In the genomic region with DNA sequence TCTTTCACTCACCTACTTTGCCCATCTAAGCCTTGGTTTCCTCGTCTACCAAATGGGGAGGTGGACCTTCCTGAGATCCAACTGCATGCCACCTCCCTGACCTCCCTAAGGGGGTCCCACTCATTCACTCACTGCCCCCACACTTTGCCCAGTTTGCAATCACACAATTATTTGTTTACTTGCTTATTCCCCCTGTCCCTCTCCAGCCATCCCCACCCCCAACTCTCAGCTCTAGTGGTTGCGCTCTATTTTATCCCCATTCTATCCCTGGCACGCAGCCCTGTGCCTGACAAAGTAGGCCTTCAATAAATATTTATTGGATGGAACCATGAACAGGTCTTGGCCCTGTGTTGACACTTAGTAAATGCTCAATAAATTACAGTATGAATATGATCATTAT, we compare ENCODE assay signal across 28 cellular contexts.
DNase-seq lines count a peak whose midpoint lies in the region; TF ChIP-seq lines count a peak whose summit lies in the region.
"Had no signal": no experiment of that assay in that cellular context is flagged by ENCODE, and none has a peak within 500 bp of the region (broad histone marks: within the 10 kb centered on the region; RNA-seq: fewer than 3 reads in every experiment).

No MANE protein-coding gene starts in this region.

- no peak for TF ChIP-seq CTCF in GM10248 (IDR thresholded peaks at IDR 0.05; ENCODE audit: control extremely low read depth, extremely low read depth, low read depth, missing control alignments)

- intact Hi-C loops in posterior cingulate gyrus (cut with DNase I), result no loop called here

- no peaks in the 10 kb centered on the region for H3K4me1 Mint-ChIP-seq in activated naive CD4-positive, alpha-beta T cell treated with anti-CD3 and anti-CD28 coated beads, Interleukin-2, amount 50 U/mL, for 24 hours
- H3K4me1 Mint-ChIP-seq in activated naive CD4-positive, alpha-beta T cell treated with anti-CD3 and anti-CD28 coated beads, Interleukin-2, amount 10 ng/mL, durations not matched to agents 7 days and 5 days, result no peaks in the 10 kb centered on the region
- H3K4me1 Mint-ChIP-seq: B cell; CD4-positive, alpha-beta memory T cell; CD4-positive, CD25-positive, alpha-beta regulatory T cell; CD8-positive, alpha-beta memory T cell had no signal

- CTCF ChIA-PET in activated naive CD4-positive, alpha-beta T cell treated with anti-CD3 and anti-CD28 coated beads, Interleukin-2, amount 10 ng/mL, durations not matched to agents 7 days and 5 days (lab: Charles Lee), result no interaction called here
- CTCF ChIA-PET in GM10248 (lab: Yijun Ruan, JAX), result interaction anchor here (0.6 to 1.0 kb wide), 2 partner anchors 26 to 109 kb away, joined by 3 read pairs; no protein-coding TSS in a partner anchor

- H3K27ac Mint-ChIP-seq in activated naive CD4-positive, alpha-beta T cell treated with anti-CD3 and anti-CD28 coated beads, Interleukin-2, amount 50 U/mL, for 24 hours, result peak overlapping the region; percentile 38
- no peak overlapping the region for H3K27ac Mint-ChIP-seq in activated naive CD4-positive, alpha-beta T cell treated with anti-CD3 and anti-CD28 coated beads, Interleukin-2, amount 10 ng/mL, durations not matched to agents 7 days and 5 days
- H3K27ac Mint-ChIP-seq: B cell; CD14-positive monocyte; CD4-positive, alpha-beta memory T cell; CD4-positive, alpha-beta T cell; CD4-positive, CD25-positive, alpha-beta regulatory T cell; CD8-positive, alpha-beta memory T cell; CD8-positive, alpha-beta T cell had no signal

- H3K36me3 Mint-ChIP-seq in activated naive CD4-positive, alpha-beta T cell treated with anti-CD3 and anti-CD28 coated beads, Interleukin-2, amount 50 U/mL, for 24 hours, result no peaks in the 10 kb centered on the region
- H3K36me3 Mint-ChIP-seq in activated naive CD4-positive, alpha-beta T cell treated with anti-CD3 and anti-CD28 coated beads, Interleukin-2, amount 10 ng/mL, durations not matched to agents 7 days and 5 days, result no peaks in the 10 kb centered on the region
- H3K36me3 Mint-ChIP-seq: CD14-positive monocyte; CD4-positive, alpha-beta memory T cell; CD4-positive, CD25-positive, alpha-beta regulatory T cell; CD8-positive, alpha-beta memory T cell; CD8-positive, alpha-beta T cell had no signal

- H3K9me3 Mint-ChIP-seq in activated naive CD4-positive, alpha-beta T cell treated with anti-CD3 and anti-CD28 coated beads, Interleukin-2, amount 50 U/mL, for 24 hours, result no peaks in the 10 kb centered on the region
- no peaks in the 10 kb centered on the region for H3K9me3 Mint-ChIP-seq in activated naive CD4-positive, alpha-beta T cell treated with anti-CD3 and anti-CD28 coated beads, Interleukin-2, amount 10 ng/mL, durations not matched to agents 7 days and 5 days
- H3K9me3 Mint-ChIP-seq: CD4-positive, alpha-beta T cell; CD8-positive, alpha-beta memory T cell; CD8-positive, alpha-beta T cell had no signal

- peak; percentile 24 for DNase-seq in activated CD8-positive, alpha-beta memory T cell treated with anti-CD3 and anti-CD28 coated beads for 24 hours
- DNase-seq in activated CD8-positive, alpha-beta memory T cell treated with anti-CD3 and anti-CD28 coated beads, Interleukin-2, amount 50 U/mL, for 48 hours, result no peak
- no peak for DNase-seq in activated naive CD4-positive, alpha-beta T cell treated with anti-CD3 and anti-CD28 coated beads, Interleukin-2, amount 10 ng/mL, durations not matched to agents 7 days and 5 days
- DNase-seq in GM10248 (ENCODE audit: extremely low spot score) (peak; percentile 2), posterior cingulate gyrus (no peak)
- DNase-seq: 8988T; ACHN; AML-193; BE2C; C1 segment of cervical spinal cord; Caco-2; Calu3; CD4-positive, alpha-beta memory T cell; CD4-positive, alpha-beta T cell; CD4-positive, CD25-positive, alpha-beta regulatory T cell; CD8-positive, alpha-beta memory T cell; CD8-positive, alpha-beta T cell; COR-L47; DMS 273 treated with DMSO at 0.1 percent for 48 hours; DMS153; DMS53; DMS79; DMS79 treated with DMSO at 0.1 percent for 48 hours; DND-41; EL had no signal

- no peaks in the 10 kb centered on the region for H3K27me3 Mint-ChIP-seq in activated naive CD4-positive, alpha-beta T cell treated with anti-CD3 and anti-CD28 coated beads, Interleukin-2, amount 50 U/mL, for 24 hours
- peaks cover 23% of the 10 kb centered on the region for H3K27me3 Mint-ChIP-seq in activated naive CD4-positive, alpha-beta T cell treated with anti-CD3 and anti-CD28 coated beads, Interleukin-2, amount 10 ng/mL, durations not matched to agents 7 days and 5 days

- POLR2A ChIA-PET in GM10248 (lab: Yijun Ruan, JAX), result no interaction called here

- no peak overlapping the region for H3K4me3 Mint-ChIP-seq in activated naive CD4-positive, alpha-beta T cell treated with anti-CD3 and anti-CD28 coated beads, Interleukin-2, amount 50 U/mL, for 24 hours
- no peak overlapping the region for H3K4me3 Mint-ChIP-seq in activated naive CD4-positive, alpha-beta T cell treated with anti-CD3 and anti-CD28 coated beads, Interleukin-2, amount 10 ng/mL, durations not matched to agents 7 days and 5 days
- H3K4me3 Mint-ChIP-seq: B cell; CD14-positive monocyte; CD4-positive, alpha-beta memory T cell; CD4-positive, alpha-beta T cell; CD4-positive, CD25-positive, alpha-beta regulatory T cell; CD8-positive, alpha-beta memory T cell; CD8-positive, alpha-beta T cell had no signal

Comparison
In these comparisons a context has a peak if more than half of its experiments do, and no peak if none do; other contexts are left out.
1. DNase-seq: peak in activated CD8-positive, alpha-beta memory T cell treated with anti-CD3 and anti-CD28 coated beads for 24 hours (single experiment) and GM10248 (single experiment); none in activated CD8-positive, alpha-beta memory T cell treated with anti-CD3 and anti-CD28 coated beads, Interleukin-2, amount 50 U/mL, for 48 hours (single experiment), activated naive CD4-positive, alpha-beta T cell treated with anti-CD3 and anti-CD28 coated beads, Interleukin-2, amount 10 ng/mL, durations not matched to agents 7 days and 5 days (single experiment) and posterior cingulate gyrus (0 of 10).